ENCODE assay signal across 8 cellular contexts in the genomic region with DNA sequence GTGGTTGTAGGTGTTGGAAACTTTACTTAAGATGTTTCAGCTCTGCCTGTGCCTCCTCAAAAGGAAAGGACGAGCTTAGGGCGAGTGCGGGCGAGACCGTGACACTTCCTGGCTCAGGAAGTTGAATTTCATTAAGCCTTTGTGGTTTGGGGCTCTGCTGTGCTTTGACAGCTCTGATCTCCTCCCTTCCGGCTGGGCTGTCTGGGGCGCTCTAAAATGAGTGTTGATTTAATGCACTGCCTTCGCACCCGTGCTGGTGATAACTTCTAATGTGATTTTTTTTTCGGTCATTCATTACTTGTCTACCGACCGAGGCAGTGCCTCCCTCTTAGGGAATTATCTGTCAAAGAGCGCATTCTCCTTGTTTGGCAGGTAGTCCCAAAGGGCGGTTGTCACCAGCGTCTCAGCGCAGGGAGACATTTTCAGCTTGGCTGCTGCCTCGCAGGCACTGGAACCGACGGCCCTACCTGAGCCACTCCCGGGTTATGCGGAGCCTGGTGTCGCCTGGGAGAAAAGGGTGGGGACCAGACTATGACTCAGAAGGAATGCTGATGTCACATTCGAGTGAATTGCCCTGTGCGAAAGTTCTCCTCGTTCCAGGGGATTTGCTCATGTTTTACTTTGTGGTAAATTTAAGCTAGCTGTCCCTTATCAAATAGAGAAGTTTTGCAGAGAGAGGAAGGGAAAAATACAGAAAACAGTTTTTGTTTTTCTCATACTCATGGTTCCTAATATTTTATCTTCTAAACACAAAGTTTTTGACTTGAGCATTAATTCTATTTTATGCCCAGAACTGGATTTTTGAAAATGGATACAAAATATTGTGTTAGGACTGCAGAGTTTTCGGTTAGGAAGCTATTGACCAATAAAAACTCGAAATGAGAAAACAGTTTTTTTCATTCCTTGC. TPM values are rescaled to one million over a fixed set of nuclear protein-coding genes. Genes with fewer than 3 reads are reported as not detected.
DNase-seq lines count a peak whose midpoint lies in the region; ATAC-seq and TF ChIP-seq lines count a peak whose summit lies in the region.

No MANE protein-coding gene starts in this region.

- H3K4me3 Mint-ChIP-seq in activated naive CD8-positive, alpha-beta T cell: peak overlapping the region; percentile 95

- peaks cover 54% of the 10 kb centered on the region for H3K4me1 Mint-ChIP-seq in activated naive CD8-positive, alpha-beta T cell (ENCODE audit: low read depth)

- intact Hi-C loops in sciatic nerve (cut with DNase I): no loop called here

- TF ChIP-seq CTCF in right atrium auricular region (IDR thresholded peaks at IDR 0.05): no peak

- no peaks in the 10 kb centered on the region for H3K27me3 Mint-ChIP-seq in activated naive CD8-positive, alpha-beta T cell

- no peaks in the 10 kb centered on the region for H3K36me3 Mint-ChIP-seq in activated naive CD8-positive, alpha-beta T cell

- H3K9me3 Mint-ChIP-seq in activated naive CD8-positive, alpha-beta T cell (ENCODE audit: low read depth): no peaks in the 10 kb centered on the region

- peak overlapping the region; percentile 67 to 68 for H3K4me3 ChIP-seq in right atrium auricular region

- DNase-seq in Daoy (ENCODE audit: low read depth): peak; percentile 88
- peak; percentile 72 for DNase-seq in SKM-1 (lab: John Stamatoyannopoulos, UW; ENCODE audit: unreplicated experiment)
- peak; percentile 87 for DNase-seq in right atrium auricular region (ENCODE audit: low spot score)
- peak; percentile 70 for DNase-seq in sciatic nerve (ENCODE audit: low spot score)
- DNase-seq in KG1 (lab: John Stamatoyannopoulos, UW): no peak

- peak overlapping the region; percentile 88 to 92 for H3K27ac ChIP-seq in right atrium auricular region

- TF ChIP-seq RAD21 in Ishikawa (IDR thresholded peaks at IDR 0.05; ENCODE audit: low read depth): no peak

- H3K4me1 ChIP-seq in right atrium auricular region: peaks cover 0 to 38% of the 10 kb centered on the region in 2 donors

- 0 out of 2 replicates have a peak, but pooled peaks have one; percentile 21 for TF ChIP-seq EP300 in Ishikawa (IDR thresholded peaks at IDR 0.05; ENCODE audit: borderline replicate concordance)

- H3K27me3 ChIP-seq in right atrium auricular region: no peaks in the 10 kb centered on the region

- H3K36me3 ChIP-seq in right atrium auricular region: no peaks in the 10 kb centered on the region

- no peaks in the 10 kb centered on the region for H3K9me3 ChIP-seq in right atrium auricular region

- H3K27ac Mint-ChIP-seq in activated naive CD8-positive, alpha-beta T cell: peak overlapping the region; percentile 96

- ATAC-seq in GM21619 (IDR thresholded peaks at IDR 0.05; ENCODE audit: unreplicated experiment): peak; percentile 76
- peak; percentile 90 for ATAC-seq in sciatic nerve

TF ChIP-seq in Ishikawa, 13 proteins besides CTCF, POLR2A, EP300 and RAD21:
- TF ChIP-seq FOXM1 (IDR thresholded peaks at IDR 0.05; ENCODE audit: borderline replicate concordance, low read depth) (0 out of 2 replicates have a peak, but pooled peaks have one; percentile 31), TEAD4 (IDR thresholded peaks at IDR 0.05) (peak; percentile 65), NFIC (IDR thresholded peaks at IDR 0.05) (no peak), CREB1 (IDR thresholded peaks at IDR 0.05; ENCODE audit: low read depth) (no peak), TAF1 (IDR thresholded peaks at IDR 0.05; ENCODE audit: low read depth) (peak; percentile 71; the same call in 1 of the 2 replicates), TCF12 (IDR thresholded peaks at IDR 0.05; ENCODE audit: low read depth) (peak; percentile 65; the same call in 1 of the 2 replicates), YY1 (IDR thresholded peaks at IDR 0.05; ENCODE audit: low read depth) (peak; percentile 75; the same call in 1 of the 2 replicates)
- TF ChIP-seq, protein P1, sequence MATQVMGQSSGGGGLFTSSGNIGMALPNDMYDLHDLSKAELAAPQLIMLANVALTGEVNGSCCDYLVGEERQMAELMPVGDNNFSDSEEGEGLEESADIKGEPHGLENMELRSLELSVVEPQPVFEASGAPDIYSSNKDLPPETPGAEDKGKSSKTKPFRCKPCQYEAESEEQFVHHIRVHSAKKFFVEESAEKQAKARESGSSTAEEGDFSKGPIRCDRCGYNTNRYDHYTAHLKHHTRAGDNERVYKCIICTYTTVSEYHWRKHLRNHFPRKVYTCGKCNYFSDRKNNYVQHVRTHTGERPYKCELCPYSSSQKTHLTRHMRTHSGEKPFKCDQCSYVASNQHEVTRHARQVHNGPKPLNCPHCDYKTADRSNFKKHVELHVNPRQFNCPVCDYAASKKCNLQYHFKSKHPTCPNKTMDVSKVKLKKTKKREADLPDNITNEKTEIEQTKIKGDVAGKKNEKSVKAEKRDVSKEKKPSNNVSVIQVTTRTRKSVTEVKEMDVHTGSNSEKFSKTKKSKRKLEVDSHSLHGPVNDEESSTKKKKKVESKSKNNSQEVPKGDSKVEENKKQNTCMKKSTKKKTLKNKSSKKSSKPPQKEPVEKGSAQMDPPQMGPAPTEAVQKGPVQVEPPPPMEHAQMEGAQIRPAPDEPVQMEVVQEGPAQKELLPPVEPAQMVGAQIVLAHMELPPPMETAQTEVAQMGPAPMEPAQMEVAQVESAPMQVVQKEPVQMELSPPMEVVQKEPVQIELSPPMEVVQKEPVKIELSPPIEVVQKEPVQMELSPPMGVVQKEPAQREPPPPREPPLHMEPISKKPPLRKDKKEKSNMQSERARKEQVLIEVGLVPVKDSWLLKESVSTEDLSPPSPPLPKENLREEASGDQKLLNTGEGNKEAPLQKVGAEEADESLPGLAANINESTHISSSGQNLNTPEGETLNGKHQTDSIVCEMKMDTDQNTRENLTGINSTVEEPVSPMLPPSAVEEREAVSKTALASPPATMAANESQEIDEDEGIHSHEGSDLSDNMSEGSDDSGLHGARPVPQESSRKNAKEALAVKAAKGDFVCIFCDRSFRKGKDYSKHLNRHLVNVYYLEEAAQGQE (IDR thresholded peaks at IDR 0.05; ENCODE audit: low read depth): no peak; the same call in 1 of the 2 replicates
- TF ChIP-seq, protein P2, sequence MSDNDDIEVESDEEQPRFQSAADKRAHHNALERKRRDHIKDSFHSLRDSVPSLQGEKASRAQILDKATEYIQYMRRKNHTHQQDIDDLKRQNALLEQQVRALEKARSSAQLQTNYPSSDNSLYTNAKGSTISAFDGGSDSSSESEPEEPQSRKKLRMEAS (IDR thresholded peaks at IDR 0.05): peak; percentile 77

RNA-seq across cellular contexts. Expression of a gene that starts 0.9 kb away (rescaled TPM):
- 7.6 and 18.5 TPM in 2 replicates for total RNA-seq in Daoy (2014; rRNA removed; shearing (Covaris generic))
- total RNA-seq in right atrium auricular region (10 to 100 TPM; 18.0 to 23.3 TPM), sciatic nerve (32.3 TPM)
